ENCODE assay signal across 28 cellular contexts in genomic region chr3:126170073-126170916, GRCh38. TPM values are rescaled to one million over a fixed set of nuclear protein-coding genes. Genes with fewer than 3 reads are reported as not detected.
DNase-seq lines count a peak whose midpoint lies in the region; ATAC-seq and TF ChIP-seq lines count a peak whose summit lies in the region.
"Had no signal": no experiment of that assay in that cellular context is flagged by ENCODE, and none has a peak within 500 bp of the region (broad histone marks: within the 10 kb centered on the region; RNA-seq: fewer than 3 reads in every experiment).

No MANE protein-coding gene starts in this region.

- H3K4me3 ChIP-seq in epithelial cell of proximal tubule (ENCODE audit: low read depth, low read length), result peak overlapping the region; percentile 6
- H3K4me3 ChIP-seq in urinary bladder (ENCODE audit: low read depth, low read length), result no peak overlapping the region
- H3K4me3 ChIP-seq: adrenal gland, breast epithelium, K562, MG63, mucosa of descending colon, upper lobe of right lung had no signal

- peak overlapping the region; percentile 67 for H3K27ac ChIP-seq in urinary bladder (ENCODE audit: low read depth)
- H3K27ac ChIP-seq: 22Rv1, upper lobe of right lung had no signal

- H3K27me3 Mint-ChIP-seq in activated CD4-positive, alpha-beta T cell treated with anti-CD3 and anti-CD28 coated beads, Interleukin-2, amount 10 ng/mL, durations not matched to agents 24 days and 14 days, result peaks cover 39% of the 10 kb centered on the region
- H3K27me3 Mint-ChIP-seq in mesothelial cell of epicardium (ENCODE audit: low read depth), result peaks cover 9% of the 10 kb centered on the region

- no peaks in the 10 kb centered on the region for H3K36me3 ChIP-seq in urinary bladder (ENCODE audit: insufficient read depth)
- H3K36me3 ChIP-seq: adrenal gland, breast epithelium, MG63, upper lobe of right lung had no signal

- H3K9me3 Mint-ChIP-seq in activated CD4-positive, alpha-beta T cell treated with anti-CD3 and anti-CD28 coated beads, Interleukin-2, amount 10 ng/mL, durations not matched to agents 24 days and 14 days, result no peaks in the 10 kb centered on the region
- peaks cover 17% of the 10 kb centered on the region for H3K9me3 Mint-ChIP-seq in mesothelial cell of epicardium
- H3K9me3 Mint-ChIP-seq: activated CD8-positive, alpha-beta T cell treated with anti-CD3 and anti-CD28 coated beads for 36 hours; activated naive CD4-positive, alpha-beta T cell treated with anti-CD3 and anti-CD28 coated beads for 36 hours; natural killer cell; stimulated activated naive B cell treated with anti-CD40 and anti-IgM and Interleukin-4, amounts not matched to agents 10 μg/mL and 1 μg/mL and 100 μg/mL, for 72 hours had no signal

- H3K27ac Mint-ChIP-seq in activated CD4-positive, alpha-beta T cell treated with anti-CD3 and anti-CD28 coated beads, Interleukin-2, amount 10 ng/mL, durations not matched to agents 24 days and 14 days, result no peak overlapping the region
- peak overlapping the region; percentile 90 for H3K27ac Mint-ChIP-seq in mesothelial cell of epicardium
- H3K27ac Mint-ChIP-seq: activated CD8-positive, alpha-beta T cell treated with anti-CD3 and anti-CD28 coated beads for 36 hours; activated naive CD4-positive, alpha-beta T cell treated with anti-CD3 and anti-CD28 coated beads for 36 hours; natural killer cell; stimulated activated naive B cell treated with anti-CD40 and anti-IgM and Interleukin-4, amounts not matched to agents 10 μg/mL and 1 μg/mL and 100 μg/mL, for 72 hours had no signal

- DNase-seq in activated CD4-positive, alpha-beta T cell treated with anti-CD3 and anti-CD28 coated beads, Interleukin-2, amount 10 ng/mL, durations not matched to agents 24 days and 14 days, result peak; percentile 14
- no peak for DNase-seq in activated CD4-positive, alpha-beta T cell treated with anti-CD3 and anti-CD28 coated beads, Interleukin-2, amount 50 U/mL, for 48 hours
- DNase-seq in epithelial cell of proximal tubule (ENCODE audit: low read depth), result no peak
- DNase-seq in mesothelial cell of epicardium (ENCODE audit: low spot score in 2 of 2, unreplicated experiment in 2 of 2), result no peak
- DNase-seq in NCI-H2171 treated with DMSO at 0.1 percent for 48 hours (lab: John Stamatoyannopoulos, UW), result no peak
- DNase-seq in Right ventricle myocardium inferior (ENCODE audit: missing footprints), result no peak
- DNase-seq in NCI-H1436 treated with DMSO at 0.1 percent for 48 hours (lab: John Stamatoyannopoulos, UW), result no peak
- DNase-seq: activated CD4-positive, alpha-beta T cell treated with anti-CD3 and anti-CD28 coated beads for 1 hour; activated CD8-positive, alpha-beta T cell treated with anti-CD3 and anti-CD28 coated beads for 36 hours; activated naive CD4-positive, alpha-beta T cell treated with anti-CD3 and anti-CD28 coated beads for 36 hours; adrenal gland; C1 segment of cervical spinal cord; MG63; mucosa of descending colon; natural killer cell; NCI-H2081; NCI-H226; NCI-H526 treated with DMSO at 0.1 percent for 48 hours; NK-92 treated with Interleukin-12 subunit alpha and Interleukin-12 subunit beta, amount 100 ng/mL, for 24 hours; PC-3; stimulated activated naive B cell treated with anti-CD40 and anti-IgM and Interleukin-4, amounts not matched to agents 10 μg/mL and 1 μg/mL and 100 μg/mL, for 72 hours; T-helper 2 cell; upper lobe of right lung had no signal

- no peaks in the 10 kb centered on the region for H3K4me1 Mint-ChIP-seq in activated CD4-positive, alpha-beta T cell treated with anti-CD3 and anti-CD28 coated beads, Interleukin-2, amount 10 ng/mL, durations not matched to agents 24 days and 14 days
- H3K4me1 Mint-ChIP-seq in mesothelial cell of epicardium, result peaks cover 20% of the 10 kb centered on the region
- H3K4me1 Mint-ChIP-seq: natural killer cell; stimulated activated naive B cell treated with anti-CD40 and anti-IgM and Interleukin-4, amounts not matched to agents 10 μg/mL and 1 μg/mL and 100 μg/mL, for 72 hours had no signal

- ATAC-seq in Right ventricle myocardium inferior, result no peak
- ATAC-seq: activated CD8-positive, alpha-beta T cell treated with anti-CD3 and anti-CD28 coated beads for 36 hours; K562; mucosa of descending colon; natural killer cell; PC-3; stimulated activated naive B cell treated with anti-CD40 and anti-IgM and Interleukin-4, amounts not matched to agents 10 μg/mL and 1 μg/mL and 100 μg/mL, for 72 hours; upper lobe of right lung had no signal

- intact Hi-C loops in activated CD4-positive, alpha-beta T cell treated with anti-CD3 and anti-CD28 coated beads, Interleukin-2, amount 10 ng/mL, durations not matched to agents 24 days and 14 days (cut with micrococcal nuclease), result no loop called here
- intact Hi-C loops in Right ventricle myocardium inferior (cut with DNase I), result no loop called here

- H3K36me3 Mint-ChIP-seq in activated CD4-positive, alpha-beta T cell treated with anti-CD3 and anti-CD28 coated beads, Interleukin-2, amount 10 ng/mL, durations not matched to agents 24 days and 14 days (ENCODE audit: low read depth), result no peaks in the 10 kb centered on the region
- H3K36me3 Mint-ChIP-seq in mesothelial cell of epicardium, result peaks cover 4% of the 10 kb centered on the region
- H3K36me3 Mint-ChIP-seq: natural killer cell; stimulated activated naive B cell treated with anti-CD40 and anti-IgM and Interleukin-4, amounts not matched to agents 10 μg/mL and 1 μg/mL and 100 μg/mL, for 72 hours had no signal

- no peak overlapping the region for H3K4me3 Mint-ChIP-seq in activated CD4-positive, alpha-beta T cell treated with anti-CD3 and anti-CD28 coated beads, Interleukin-2, amount 10 ng/mL, durations not matched to agents 24 days and 14 days
- no peak overlapping the region for H3K4me3 Mint-ChIP-seq in mesothelial cell of epicardium
- H3K4me3 Mint-ChIP-seq: activated CD8-positive, alpha-beta T cell treated with anti-CD3 and anti-CD28 coated beads for 36 hours; activated naive CD4-positive, alpha-beta T cell treated with anti-CD3 and anti-CD28 coated beads for 36 hours; natural killer cell; stimulated activated naive B cell treated with anti-CD40 and anti-IgM and Interleukin-4, amounts not matched to agents 10 μg/mL and 1 μg/mL and 100 μg/mL, for 72 hours had no signal

- H3K4me1 ChIP-seq in urinary bladder (ENCODE audit: insufficient read depth), result no peaks in the 10 kb centered on the region
- H3K4me1 ChIP-seq: adrenal gland, breast epithelium, upper lobe of right lung had no signal

- 71% methylated on average over 9 of the region's 9 CpGs for WGBS in urinary bladder

- TF ChIP-seq CTCF in epithelial cell of proximal tubule (conservative IDR thresholded peaks at IDR 0.05; ENCODE audit: low read depth, low read length), result no peak
- no peak for TF ChIP-seq CTCF in mesothelial cell of epicardium (IDR thresholded peaks at IDR 0.05; ENCODE audit: unreplicated experiment)

RNA-seq across cellular contexts. Expression of gene ALDH1L1, which starts 10.1 kb away (rescaled TPM):
- total RNA-seq in activated CD4-positive, alpha-beta T cell treated with anti-CD3 and anti-CD28 coated beads, Interleukin-2, amount 10 ng/mL, durations not matched to agents 24 days and 14 days, result not detected in 2 replicates
- total RNA-seq in epithelial cell of proximal tubule (0.06 and 0.29 TPM in 2 replicates), mesothelial cell of epicardium (1.0 to 1.6 TPM (median 1.2 TPM) in 3 replicates), urinary bladder (11.5 TPM), Right ventricle myocardium inferior (23.1 TPM)
- 24.0 TPM for polyA plus RNA-seq in urinary bladder
- total RNA-seq: activated CD8-positive, alpha-beta T cell treated with anti-CD3 and anti-CD28 coated beads for 36 hours; activated naive CD4-positive, alpha-beta T cell treated with anti-CD3 and anti-CD28 coated beads for 36 hours; endothelial cell of umbilical vein; natural killer cell; PC-3 had no signal
- polyA plus RNA-seq: endothelial cell of umbilical vein had no signal
